In the genomic region with DNA sequence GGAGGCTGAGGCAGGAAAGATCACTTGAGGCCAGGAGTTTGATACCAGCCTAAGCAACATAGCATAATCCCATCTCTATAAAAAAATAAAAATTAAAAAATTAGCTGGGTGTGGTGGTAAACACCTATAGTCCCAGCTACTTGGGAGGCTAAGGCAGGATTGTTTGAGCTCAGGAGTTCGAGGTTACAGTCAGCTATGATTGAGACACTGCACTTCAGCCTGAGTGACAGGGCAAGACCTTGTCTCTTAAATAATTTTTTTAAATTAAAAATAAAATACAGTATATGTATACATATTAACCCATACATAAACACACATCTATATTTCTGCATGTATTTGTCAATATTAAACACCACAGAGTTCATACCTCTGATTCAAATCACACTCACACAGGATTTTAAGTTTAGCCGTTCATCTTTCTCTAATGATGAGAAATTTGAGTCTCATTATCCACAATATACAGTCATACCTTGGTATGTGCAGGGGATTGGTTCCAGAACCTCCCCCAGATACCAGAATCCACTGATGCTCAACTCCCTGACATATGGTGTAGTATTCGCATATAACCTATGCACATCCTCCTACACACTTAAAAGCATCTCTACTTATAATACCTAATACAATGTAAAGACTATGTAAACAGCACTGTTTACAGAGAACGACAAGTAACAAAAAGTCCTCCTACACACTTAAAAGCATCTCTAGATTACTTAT, we compare ENCODE assay signal across 13 cellular contexts.
"Had no signal": no experiment of that assay in that cellular context is flagged by ENCODE, and none has a peak within 500 bp of the region (broad histone marks: within the 10 kb centered on the region; RNA-seq: fewer than 3 reads in every experiment).

No MANE protein-coding gene starts in this region.

- H3K27ac Mint-ChIP-seq: activated CD4-positive, alpha-beta T cell treated with anti-CD3 and anti-CD28 coated beads, Interleukin-2, amount 10 ng/mL, durations not matched to agents 24 days and 14 days; activated CD8-positive, alpha-beta T cell treated with anti-CD3 and anti-CD28 coated beads for 36 hours; activated naive CD4-positive, alpha-beta T cell treated with anti-CD3 and anti-CD28 coated beads for 36 hours; activated naive CD8-positive, alpha-beta T cell treated with anti-CD3 and anti-CD28 coated beads, Interleukin-2, amount 50 U/mL, for 24 hours had no signal

- H3K27me3 Mint-ChIP-seq: activated CD4-positive, alpha-beta T cell treated with anti-CD3 and anti-CD28 coated beads, Interleukin-2, amount 10 ng/mL, durations not matched to agents 24 days and 14 days; activated CD8-positive, alpha-beta T cell treated with anti-CD3 and anti-CD28 coated beads for 36 hours; activated naive CD8-positive, alpha-beta T cell treated with anti-CD3 and anti-CD28 coated beads, Interleukin-2, amount 50 U/mL, for 24 hours had no signal

- H3K9me3 Mint-ChIP-seq: activated CD4-positive, alpha-beta T cell treated with anti-CD3 and anti-CD28 coated beads, Interleukin-2, amount 10 ng/mL, durations not matched to agents 24 days and 14 days; activated CD8-positive, alpha-beta T cell treated with anti-CD3 and anti-CD28 coated beads for 36 hours; activated naive CD4-positive, alpha-beta T cell treated with anti-CD3 and anti-CD28 coated beads for 36 hours; activated naive CD8-positive, alpha-beta T cell treated with anti-CD3 and anti-CD28 coated beads, Interleukin-2, amount 50 U/mL, for 24 hours; activated T-cell treated with anti-CD3 and anti-CD28 coated beads, Interleukin-2, amount 50 U/mL, for 4 hours; immature natural killer cell; nephron had no signal

- H3K4me3 Mint-ChIP-seq: activated CD4-positive, alpha-beta T cell treated with anti-CD3 and anti-CD28 coated beads, Interleukin-2, amount 10 ng/mL, durations not matched to agents 24 days and 14 days; activated CD8-positive, alpha-beta T cell treated with anti-CD3 and anti-CD28 coated beads for 36 hours; activated naive CD4-positive, alpha-beta T cell treated with anti-CD3 and anti-CD28 coated beads for 36 hours; activated naive CD8-positive, alpha-beta T cell treated with anti-CD3 and anti-CD28 coated beads, Interleukin-2, amount 50 U/mL, for 24 hours; activated T-cell treated with anti-CD3 and anti-CD28 coated beads, Interleukin-2, amount 50 U/mL, for 4 hours; immature natural killer cell; nephron had no signal

- DNase-seq: activated CD4-positive, alpha-beta T cell treated with anti-CD3 and anti-CD28 coated beads, Interleukin-2, amount 10 ng/mL, durations not matched to agents 24 days and 14 days; activated CD8-positive, alpha-beta T cell treated with anti-CD3 and anti-CD28 coated beads for 36 hours; activated naive CD4-positive, alpha-beta T cell treated with anti-CD3 and anti-CD28 coated beads for 36 hours; activated naive CD8-positive, alpha-beta T cell treated with anti-CD3 and anti-CD28 coated beads, Interleukin-2, amount 50 U/mL, for 24 hours; activated T-cell treated with anti-CD3 and anti-CD28 coated beads, Interleukin-2, amount 50 U/mL, for 4 hours; aorta; effector CD4-positive, alpha-beta T cell; immature natural killer cell; nucleus accumbens; spleen; stimulated activated naive CD4-positive, alpha-beta T cell; thyroid gland had no signal
